ENCODE assay signal across 1 cellular context in genomic region chr13:105972811-105973590, GRCh38.
TF ChIP-seq lines count a peak whose summit lies in the region.

No MANE protein-coding gene starts in this region.

TF ChIP-seq in IMR-90, 13 proteins besides CTCF, POLR2A, EP300 and RAD21 (continued from another document):
- TF ChIP-seq MAZ (IDR thresholded peaks at IDR 0.05; ENCODE audit: borderline replicate concordance, low read depth, low read length), result no peak
